In the genomic region with DNA sequence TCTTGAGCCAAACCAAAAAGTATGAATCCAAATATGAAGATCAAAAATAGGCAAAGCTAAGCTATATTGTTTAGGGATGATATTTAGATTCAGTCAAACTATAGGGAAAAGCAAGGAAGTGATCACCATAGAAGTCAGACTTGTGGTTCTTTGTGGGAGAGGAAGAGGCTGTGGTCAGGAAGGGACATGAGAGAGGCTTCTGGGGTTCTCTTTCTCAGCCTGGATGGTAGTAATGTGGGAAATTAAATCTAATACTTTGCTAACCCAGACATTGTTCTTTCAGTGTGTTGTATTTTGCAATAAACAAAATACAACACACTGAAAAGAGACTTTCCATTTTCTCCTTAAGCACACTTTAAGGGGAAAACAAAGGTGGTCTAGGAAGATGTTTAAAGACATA, we compare ENCODE assay signal across 35 cellular contexts. TPM values are rescaled to one million over a fixed set of nuclear protein-coding genes. Genes with fewer than 3 reads are reported as not detected.
DNase-seq lines count a peak whose midpoint lies in the region; ATAC-seq and TF ChIP-seq lines count a peak whose summit lies in the region.
"Had no signal": no experiment of that assay in that cellular context is flagged by ENCODE, and none has a peak within 500 bp of the region (broad histone marks: within the 10 kb centered on the region; RNA-seq: fewer than 3 reads in every experiment).

No MANE protein-coding gene starts in this region.

- no peaks in the 10 kb centered on the region for H3K27me3 ChIP-seq in sigmoid colon
- H3K27me3 ChIP-seq: BE2C, cardiac muscle cell, colonic mucosa, right atrium auricular region had no signal

- peak overlapping the region; percentile 12 for H3K4me3 Mint-ChIP-seq in activated naive CD8-positive, alpha-beta T cell treated with anti-CD3 and anti-CD28 coated beads, Interleukin-2, amount 10 ng/mL, durations not matched to agents 7 days and 5 days
- no peak overlapping the region for H3K4me3 Mint-ChIP-seq in activated naive CD8-positive, alpha-beta T cell treated with anti-CD3 and anti-CD28 coated beads for 36 hours
- peak overlapping the region; percentile 92 to 99 for H3K4me3 Mint-ChIP-seq in effector memory CD8-positive, alpha-beta T cell
- no peak overlapping the region for H3K4me3 Mint-ChIP-seq in endothelial cell (ENCODE audit: unreplicated experiment)
- H3K4me3 Mint-ChIP-seq: activated CD8-positive, alpha-beta T cell treated with anti-CD3 and anti-CD28 coated beads for 36 hours; memory B cell had no signal

- TF ChIP-seq CTCF in endothelial cell (IDR thresholded peaks at IDR 0.05; ENCODE audit: unreplicated experiment) (no peak), sigmoid colon (IDR thresholded peaks at IDR 0.05) (no peak)

- POLR2A ChIA-PET in activated naive CD8-positive, alpha-beta T cell treated with anti-CD3 and anti-CD28 coated beads, Interleukin-2, amount 10 ng/mL, durations not matched to agents 7 days and 5 days (lab: Charles Lee): no interaction called here

- peaks cover 20% of the 10 kb centered on the region for H3K27me3 Mint-ChIP-seq in activated naive CD8-positive, alpha-beta T cell treated with anti-CD3 and anti-CD28 coated beads, Interleukin-2, amount 10 ng/mL, durations not matched to agents 7 days and 5 days
- H3K27me3 Mint-ChIP-seq in activated naive CD8-positive, alpha-beta T cell treated with anti-CD3 and anti-CD28 coated beads for 36 hours: peaks cover 6% of the 10 kb centered on the region
- no peaks in the 10 kb centered on the region for H3K27me3 Mint-ChIP-seq in effector memory CD8-positive, alpha-beta T cell
- H3K27me3 Mint-ChIP-seq in endothelial cell (ENCODE audit: unreplicated experiment): peaks cover 3% of the 10 kb centered on the region
- H3K27me3 Mint-ChIP-seq: memory B cell had no signal

- H3K9me3 ChIP-seq in sigmoid colon: no peaks in the 10 kb centered on the region
- H3K9me3 ChIP-seq: BE2C, colonic mucosa, right atrium auricular region, SK-N-SH had no signal

- DNase-seq in activated naive CD8-positive, alpha-beta T cell treated with anti-CD3 and anti-CD28 coated beads, Interleukin-2, amount 10 ng/mL, durations not matched to agents 7 days and 5 days: no peak
- no peak for DNase-seq in activated naive CD8-positive, alpha-beta T cell treated with anti-CD3 and anti-CD28 coated beads for 36 hours
- DNase-seq in MV-4-11 (lab: John Stamatoyannopoulos, UW): peak; percentile 60
- DNase-seq in effector memory CD8-positive, alpha-beta T cell: no peak
- DNase-seq in endothelial cell (ENCODE audit: low spot score): no peak
- no peak for DNase-seq in activated CD4-positive, alpha-beta T cell treated with anti-CD3 and anti-CD28 coated beads, Interleukin-2, amount 50 U/mL, for 48 hours
- DNase-seq in sigmoid colon: no peak
- DNase-seq: activated CD4-positive, alpha-beta T cell treated with anti-CD3 and anti-CD28 coated beads for 1 hour; activated CD8-positive, alpha-beta T cell treated with anti-CD3 and anti-CD28 coated beads for 36 hours; activated effector memory CD4-positive, alpha-beta T cell treated with Interleukin-2 at 50 U/mL for 16 hours; BE2C; Calu3; colonic mucosa; DMS79 treated with DMSO at 0.1 percent for 48 hours; effector memory CD4-positive, alpha-beta T cell; erythroblast; GF-D8; HCEC 1CT; Karpas-422; NCI-H1092 treated with DMSO at 0.1 percent for 48 hours; NCI-H187; NCI-H524 treated with DMSO at 0.1 percent for 48 hours; NK-92 treated with Interleukin-12 subunit alpha and Interleukin-12 subunit beta, amount 100 ng/mL, for 24 hours; PC-9; posterior cingulate gyrus; SK-N-SH; stimulated activated naive CD8-positive, alpha-beta T cell treated with anti-CD3 and anti-CD28 coated beads, Interleukin-15, Interleukin-2, amounts not matched to agents 100 U/mL and 50 U/mL, for 24 hours had no signal

- intact Hi-C loops in sigmoid colon (cut with DNase I): no loop called here

- H3K4me1 Mint-ChIP-seq in activated naive CD8-positive, alpha-beta T cell treated with anti-CD3 and anti-CD28 coated beads, Interleukin-2, amount 10 ng/mL, durations not matched to agents 7 days and 5 days: peaks cover 23% of the 10 kb centered on the region
- peaks cover 6% of the 10 kb centered on the region for H3K4me1 Mint-ChIP-seq in activated naive CD8-positive, alpha-beta T cell treated with anti-CD3 and anti-CD28 coated beads for 36 hours
- H3K4me1 Mint-ChIP-seq in effector memory CD8-positive, alpha-beta T cell (ENCODE audit: low read depth in 2 of 2): peaks cover 46 to 59% of the 10 kb centered on the region in 2 donors
- H3K4me1 Mint-ChIP-seq in endothelial cell (ENCODE audit: unreplicated experiment): peaks cover 46% of the 10 kb centered on the region

- H3K27ac Mint-ChIP-seq in activated naive CD8-positive, alpha-beta T cell treated with anti-CD3 and anti-CD28 coated beads, Interleukin-2, amount 10 ng/mL, durations not matched to agents 7 days and 5 days: no peak overlapping the region
- H3K27ac Mint-ChIP-seq in activated naive CD8-positive, alpha-beta T cell treated with anti-CD3 and anti-CD28 coated beads for 36 hours: no peak overlapping the region
- H3K27ac Mint-ChIP-seq in effector memory CD8-positive, alpha-beta T cell: peak overlapping the region; percentile 88 to 94
- H3K27ac Mint-ChIP-seq in endothelial cell (ENCODE audit: unreplicated experiment): no peak overlapping the region
- H3K27ac Mint-ChIP-seq: activated CD8-positive, alpha-beta T cell treated with anti-CD3 and anti-CD28 coated beads for 36 hours; memory B cell had no signal

- no peak for ATAC-seq in activated naive CD8-positive, alpha-beta T cell treated with anti-CD3 and anti-CD28 coated beads, Interleukin-2, amount 10 ng/mL, durations not matched to agents 7 days and 5 days (ENCODE audit: low read depth)
- ATAC-seq in effector memory CD8-positive, alpha-beta T cell (replicated peaks): no peak
- ATAC-seq: activated CD8-positive, alpha-beta T cell treated with anti-CD3 and anti-CD28 coated beads for 36 hours; HepG2; left lobe of liver; Right ventricle myocardium inferior; stimulated activated naive CD8-positive, alpha-beta T cell treated with anti-CD3 and anti-CD28 coated beads, Interleukin-15, Interleukin-2, amounts not matched to agents 100 U/mL and 50 U/mL, for 24 hours had no signal

- H3K9me3 Mint-ChIP-seq in activated naive CD8-positive, alpha-beta T cell treated with anti-CD3 and anti-CD28 coated beads, Interleukin-2, amount 10 ng/mL, durations not matched to agents 7 days and 5 days: no peaks in the 10 kb centered on the region
- no peaks in the 10 kb centered on the region for H3K9me3 Mint-ChIP-seq in activated naive CD8-positive, alpha-beta T cell treated with anti-CD3 and anti-CD28 coated beads for 36 hours
- no peaks in the 10 kb centered on the region for H3K9me3 Mint-ChIP-seq in effector memory CD8-positive, alpha-beta T cell
- no peaks in the 10 kb centered on the region for H3K9me3 Mint-ChIP-seq in endothelial cell (ENCODE audit: unreplicated experiment)
- H3K9me3 Mint-ChIP-seq: activated CD8-positive, alpha-beta T cell treated with anti-CD3 and anti-CD28 coated beads for 36 hours; memory B cell had no signal

- H3K36me3 Mint-ChIP-seq in activated naive CD8-positive, alpha-beta T cell treated with anti-CD3 and anti-CD28 coated beads, Interleukin-2, amount 10 ng/mL, durations not matched to agents 7 days and 5 days: no peaks in the 10 kb centered on the region
- no peaks in the 10 kb centered on the region for H3K36me3 Mint-ChIP-seq in activated naive CD8-positive, alpha-beta T cell treated with anti-CD3 and anti-CD28 coated beads for 36 hours
- H3K36me3 Mint-ChIP-seq in effector memory CD8-positive, alpha-beta T cell (ENCODE audit: insufficient read depth): peaks cover 36% of the 10 kb centered on the region
- no peaks in the 10 kb centered on the region for H3K36me3 Mint-ChIP-seq in endothelial cell (ENCODE audit: low read depth, unreplicated experiment)
- H3K36me3 Mint-ChIP-seq: memory B cell had no signal

- no peaks in the 10 kb centered on the region for H3K36me3 ChIP-seq in sigmoid colon
- H3K36me3 ChIP-seq: BE2C, cardiac muscle cell, colonic mucosa, right atrium auricular region had no signal

- H3K4me1 ChIP-seq in sigmoid colon: peaks cover 0 to 7% (median 3%) of the 10 kb centered on the region in 4 donors
- H3K4me1 ChIP-seq: BE2C, colonic mucosa had no signal

- TF ChIP-seq POLR2A in sigmoid colon (IDR thresholded peaks at IDR 0.05): no peak

- H3K27ac ChIP-seq in sigmoid colon: no peak overlapping the region
- H3K27ac ChIP-seq: cardiac muscle cell, colonic mucosa, PC-9, right atrium auricular region had no signal

- no peak for TF ChIP-seq EP300 in sigmoid colon (IDR thresholded peaks at IDR 0.05)

- no peak overlapping the region for H3K4me3 ChIP-seq in sigmoid colon
- H3K4me3 ChIP-seq: cardiac muscle cell, colonic mucosa, PC-9, right atrium auricular region, smooth muscle cell had no signal

RNA-seq across cellular contexts. Expression of a gene that starts 3.1 kb away (rescaled TPM):
- 1 to 10 TPM in 1 of 2 experiments, under 1 TPM in 1; 0.94 to 1.9 TPM for total RNA-seq in activated naive CD8-positive, alpha-beta T cell treated with anti-CD3 and anti-CD28 coated beads, Interleukin-2, amount 10 ng/mL, durations not matched to agents 7 days and 5 days
- total RNA-seq in activated naive CD8-positive, alpha-beta T cell treated with anti-CD3 and anti-CD28 coated beads for 36 hours: under 1 TPM; 0.08 to 0.25 TPM
- total RNA-seq in endothelial cell (ENCODE audit: unreplicated experiment) (4.2 TPM), sigmoid colon (under 1 TPM; 0.16 to 0.68 (median 0.32) TPM)
- polyA plus RNA-seq in sigmoid colon: under 1 TPM in 1 of 3 donors, not detected in 2; 0.10 TPM
- total RNA-seq: Calu3, HepG2, PC-9, smooth muscle cell had no signal
- polyA plus RNA-seq: HepG2, SK-N-SH, smooth muscle cell had no signal

RNA-seq across cellular contexts. Expression of a gene that starts 52.8 kb away (rescaled TPM):
- 1 to 10 TPM; 1.1 to 1.2 TPM for total RNA-seq in activated naive CD8-positive, alpha-beta T cell treated with anti-CD3 and anti-CD28 coated beads, Interleukin-2, amount 10 ng/mL, durations not matched to agents 7 days and 5 days
- total RNA-seq in activated naive CD8-positive, alpha-beta T cell treated with anti-CD3 and anti-CD28 coated beads for 36 hours: not detected
- total RNA-seq in endothelial cell (ENCODE audit: unreplicated experiment): not detected
- not detected for total RNA-seq in sigmoid colon
- polyA plus RNA-seq in sigmoid colon: under 1 TPM in 1 of 3 donors, not detected in 2; 0.93 TPM
- total RNA-seq: astrocyte, Calu3, cardiac muscle cell, HepG2, left lobe of liver, PC-9, right atrium auricular region, Right ventricle myocardium inferior, smooth muscle cell had no signal
- polyA plus RNA-seq: cardiac muscle cell, HepG2, SK-N-SH, smooth muscle cell had no signal

Comparison
In these comparisons a context has a peak if more than half of its experiments do, and no peak if none do; other contexts are left out.
1. H3K4me3 Mint-ChIP-seq: peak in activated naive CD8-positive, alpha-beta T cell treated with anti-CD3 and anti-CD28 coated beads, Interleukin-2, amount 10 ng/mL, durations not matched to agents 7 days and 5 days (single experiment) and effector memory CD8-positive, alpha-beta T cell (2 of 2); none in activated naive CD8-positive, alpha-beta T cell treated with anti-CD3 and anti-CD28 coated beads for 36 hours (single experiment) and endothelial cell (single experiment).
2. H3K27ac Mint-ChIP-seq: peak in effector memory CD8-positive, alpha-beta T cell (2 of 2); none in activated naive CD8-positive, alpha-beta T cell treated with anti-CD3 and anti-CD28 coated beads, Interleukin-2, amount 10 ng/mL, durations not matched to agents 7 days and 5 days (single experiment), activated naive CD8-positive, alpha-beta T cell treated with anti-CD3 and anti-CD28 coated beads for 36 hours (single experiment) and endothelial cell (single experiment).